9 cellular contexts compared by ENCODE assay signal in genomic region chr19:35462476-35462953, GRCh38. TPM values are rescaled to one million over a fixed set of nuclear protein-coding genes. Genes with fewer than 3 reads are reported as not detected.
DNase-seq lines count a peak whose midpoint lies in the region; ATAC-seq, FAIRE-seq and TF ChIP-seq lines count a peak whose summit lies in the region.
"Had no signal": no experiment of that assay in that cellular context is flagged by ENCODE, and none has a peak within 500 bp of the region (broad histone marks: within the 10 kb centered on the region; RNA-seq: fewer than 3 reads in every experiment).

No MANE protein-coding gene starts in this region.

- no peaks in the 10 kb centered on the region for H3K9me3 ChIP-seq in lower lobe of right lung

- TF ChIP-seq CTCF in lower lobe of right lung (IDR thresholded peaks at IDR 0.05) (no peak), D721Med (IDR thresholded peaks at IDR 0.05; ENCODE audit: insufficient read depth, missing control alignments) (no peak)

- H3K36me3 ChIP-seq in lower lobe of right lung = no peaks in the 10 kb centered on the region

- ATAC-seq in HG03469 (IDR thresholded peaks at IDR 0.05; ENCODE audit: unreplicated experiment) (peak; percentile 50), lower lobe of right lung (peak; percentile 50 to 63)

- no peak for FAIRE-seq in D721Med (lab: Jason Lieb, UNC)
- FAIRE-seq: keratinocyte had no signal

- no peak overlapping the region for H3K27ac ChIP-seq in lower lobe of right lung

- H3K4me3 ChIP-seq in lower lobe of right lung = no peak overlapping the region

- DNase-seq in stimulated activated CD4-positive, alpha-beta T cell treated with anti-CD3 and anti-CD28 coated beads, Interleukin-1b, Interleukin-23, amount 100 ng/mL, for 48 hours = peak; percentile 14
- no peak for DNase-seq in stimulated activated CD4-positive, alpha-beta T cell treated with anti-CD3 and anti-CD28 coated beads, Interleukin-4, amount 100 ng/mL, for 1 hour
- peak; percentile 12 to 29 for DNase-seq in activated CD4-positive, alpha-beta T cell treated with anti-CD3 and anti-CD28 coated beads, Interleukin-2, amount 50 U/mL, for 48 hours
- DNase-seq in lower lobe of right lung (no peak), glomerular visceral epithelial cell (ENCODE audit: extremely low spot score) (no peak), NCI-H345 (lab: John Stamatoyannopoulos, UW) (no peak), D721Med (ENCODE audit: insufficient read length, low spot score) (no peak)

- H3K4me1 ChIP-seq in lower lobe of right lung = peaks cover 39% of the 10 kb centered on the region

- H3K27me3 ChIP-seq in lower lobe of right lung (ENCODE audit: low read depth) = no peaks in the 10 kb centered on the region

- intact Hi-C loops in lower lobe of right lung (cut with DNase I) = no loop called here

RNA-seq across cellular contexts. Expression of gene FFAR2, which starts 14.5 kb away (rescaled TPM):
- 4.7 TPM for total RNA-seq in lower lobe of right lung

RNA-seq across cellular contexts. Expression of gene KRTDAP, which starts 27.7 kb away (rescaled TPM):
- 0.89 TPM for total RNA-seq in lower lobe of right lung

RNA-seq across cellular contexts. Expression of gene DMKN, which starts 50.9 kb away (rescaled TPM):
- total RNA-seq in lower lobe of right lung = 70.7 TPM

Comparison
In these comparisons a context has a peak if more than half of its experiments do, and no peak if none do; other contexts are left out.
1. DNase-seq: peak in stimulated activated CD4-positive, alpha-beta T cell treated with anti-CD3 and anti-CD28 coated beads, Interleukin-1b, Interleukin-23, amount 100 ng/mL, for 48 hours (single experiment) and activated CD4-positive, alpha-beta T cell treated with anti-CD3 and anti-CD28 coated beads, Interleukin-2, amount 50 U/mL, for 48 hours (2 of 2); none in stimulated activated CD4-positive, alpha-beta T cell treated with anti-CD3 and anti-CD28 coated beads, Interleukin-4, amount 100 ng/mL, for 1 hour (single experiment), lower lobe of right lung (single experiment), glomerular visceral epithelial cell (single experiment), NCI-H345 (single experiment) and D721Med (single experiment).